Comparison of ENCODE assay signal across 22 cellular contexts in genomic region chr7:40332516-40332915, GRCh38.
"Had no signal": no experiment of that assay in that cellular context is flagged by ENCODE, and none has a peak within 500 bp of the region (broad histone marks: within the 10 kb centered on the region; RNA-seq: fewer than 3 reads in every experiment).

No MANE protein-coding gene starts in this region.

- H3K9me3 Mint-ChIP-seq: type B pancreatic cell had no signal

- H3K27me3 Mint-ChIP-seq: type B pancreatic cell had no signal

- H3K4me3 Mint-ChIP-seq: endodermal cell, naive B cell, nephron, type B pancreatic cell had no signal

- H3K36me3 Mint-ChIP-seq: naive B cell, type B pancreatic cell had no signal

- DNase-seq: effector CD4-positive, alpha-beta T cell; endodermal cell; erythroblast; foreskin keratinocyte; head of caudate nucleus; hippocampal formation; left colon; mammary epithelial cell; naive B cell; occipital lobe; right cardiac atrium; small intestine; stimulated activated CD4-positive, alpha-beta T cell treated with anti-CD3 and anti-CD28 coated beads, Interleukin-12 subunit alpha, Interleukin-12 subunit beta, amount 100 ng/mL, for 4 hours; stimulated activated naive CD4-positive, alpha-beta T cell; stomach; substantia nigra had no signal

- H3K4me1 Mint-ChIP-seq: naive B cell had no signal

- H3K27ac Mint-ChIP-seq: endodermal cell, nephron, type B pancreatic cell had no signal

- H3K27ac ChIP-seq: foreskin keratinocyte, stomach, thoracic aorta had no signal

- ATAC-seq: foreskin keratinocyte, left colon, right cardiac atrium had no signal

- FAIRE-seq: endothelial cell of umbilical vein, small intestine, urothelium cell line had no signal

- H3K4me1 ChIP-seq: foreskin keratinocyte, stomach had no signal

- H3K4me3 ChIP-seq: coronary artery, stomach, thoracic aorta had no signal

- H3K36me3 ChIP-seq: stomach, thoracic aorta had no signal

- H3K27me3 ChIP-seq: foreskin keratinocyte, stomach had no signal

- H3K9me3 ChIP-seq: thoracic aorta had no signal
